Comparison of ENCODE assay signal across 27 cellular contexts in the genomic region with DNA sequence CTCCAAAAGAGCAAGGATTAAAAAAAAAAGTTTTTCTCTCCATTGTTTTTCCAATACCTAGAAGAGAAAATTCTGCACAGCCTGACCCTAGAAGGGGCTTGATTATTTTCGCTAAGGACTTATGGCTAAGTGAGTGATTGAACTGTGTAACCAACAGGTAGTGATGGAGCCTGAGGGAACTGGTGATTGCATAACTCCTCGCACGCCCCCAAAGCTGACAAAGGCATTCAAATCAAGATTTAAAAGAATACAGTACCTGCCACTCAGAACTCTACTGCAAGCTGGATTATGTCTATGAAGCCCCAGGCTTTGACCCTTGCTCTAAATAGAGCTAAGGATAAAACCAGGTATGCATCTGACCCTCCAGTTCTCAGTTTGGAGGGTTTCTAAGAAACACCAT.
"Had no signal": no experiment of that assay in that cellular context is flagged by ENCODE, and none has a peak within 500 bp of the region (broad histone marks: within the 10 kb centered on the region; RNA-seq: fewer than 3 reads in every experiment).

No MANE protein-coding gene starts in this region.

- H3K27ac ChIP-seq: ascending aorta, heart left ventricle had no signal

- H3K36me3 ChIP-seq: ascending aorta, heart left ventricle had no signal

- H3K4me1 Mint-ChIP-seq: brain had no signal

- H3K9me3 ChIP-seq: ascending aorta, heart left ventricle had no signal

- FAIRE-seq: colon, frontal cortex had no signal

- H3K4me3 Mint-ChIP-seq: activated CD4-positive, alpha-beta memory T cell treated with anti-CD3 and anti-CD28 coated beads for 36 hours; activated CD8-positive, alpha-beta memory T cell treated with anti-CD3 and anti-CD28 coated beads, Interleukin-2, amount 10 ng/mL, durations not matched to agents 7 days and 5 days; activated CD8-positive, alpha-beta T cell treated with anti-CD3 and anti-CD28 coated beads, Interleukin-2, amount 10 ng/mL, durations not matched to agents 7 days and 5 days; activated naive CD4-positive, alpha-beta T cell treated with anti-CD3 and anti-CD28 coated beads, Interleukin-2, amount 10 ng/mL, durations not matched to agents 7 days and 5 days; activated naive CD8-positive, alpha-beta T cell treated with anti-CD3 and anti-CD28 coated beads, Interleukin-2, amount 10 ng/mL, durations not matched to agents 7 days and 5 days; activated T-cell treated with anti-CD3 and anti-CD28 coated beads, Interleukin-2, amount 50 U/mL, for 72 hours; brain; effector memory CD8-positive, alpha-beta T cell; T-helper 17 cell; T-helper 2 cell treated with Interferon-gamma antibody and Interleukin-4, amounts not matched to agents 5 μg/mL and 100 μg/mL, for 36 hours had no signal

- H3K4me1 ChIP-seq: ascending aorta had no signal

- H3K4me3 ChIP-seq: ascending aorta, heart left ventricle had no signal

- H3K27me3 ChIP-seq: ascending aorta, heart left ventricle had no signal

- H3K36me3 Mint-ChIP-seq: activated naive CD4-positive, alpha-beta T cell treated with anti-CD3 and anti-CD28 coated beads, Interleukin-2, amount 10 ng/mL, durations not matched to agents 7 days and 5 days; brain had no signal

- DNase-seq: activated CD4-positive, alpha-beta memory T cell treated with anti-CD3 and anti-CD28 coated beads for 36 hours; activated CD4-positive, alpha-beta T cell treated with anti-CD3 and anti-CD28 coated beads for 1 hour; activated CD4-positive, alpha-beta T cell treated with anti-CD3 and anti-CD28 coated beads for 48 hours; activated CD4-positive, CD25-positive, alpha-beta regulatory T cell; activated CD8-positive, alpha-beta memory T cell treated with anti-CD3 and anti-CD28 coated beads, Interleukin-2, amount 10 ng/mL, durations not matched to agents 7 days and 5 days; activated CD8-positive, alpha-beta memory T cell treated with anti-CD3 and anti-CD28 coated beads, Interleukin-2, amount 50 U/mL, for 4 hours; activated CD8-positive, alpha-beta T cell treated with anti-CD3 and anti-CD28 coated beads, Interleukin-2, amount 10 ng/mL, durations not matched to agents 7 days and 5 days; activated gamma-delta T cell; activated naive CD4-positive, alpha-beta T cell; activated naive CD4-positive, alpha-beta T cell treated with anti-CD3 and anti-CD28 coated beads, Interleukin-2, amount 10 ng/mL, durations not matched to agents 7 days and 5 days; activated naive CD8-positive, alpha-beta T cell treated with anti-CD3 and anti-CD28 coated beads, Interleukin-2, amount 10 ng/mL, durations not matched to agents 7 days and 5 days; activated T-cell treated with anti-CD3 and anti-CD28 coated beads, Interleukin-2, amount 50 U/mL, for 1 hour; activated T-cell treated with anti-CD3 and anti-CD28 coated beads, Interleukin-2, amount 50 U/mL, for 72 hours; cortex of kidney; effector CD4-positive, alpha-beta T cell; effector memory CD8-positive, alpha-beta T cell; foreskin fibroblast; heart left ventricle; T-helper 1 cell; T-helper 17 cell had no signal

- ATAC-seq: activated CD8-positive, alpha-beta memory T cell treated with anti-CD3 and anti-CD28 coated beads, Interleukin-2, amount 10 ng/mL, durations not matched to agents 7 days and 5 days; activated CD8-positive, alpha-beta T cell treated with anti-CD3 and anti-CD28 coated beads, Interleukin-2, amount 10 ng/mL, durations not matched to agents 7 days and 5 days; activated naive CD4-positive, alpha-beta T cell treated with anti-CD3 and anti-CD28 coated beads, Interleukin-2, amount 50 U/mL, for 72 hours; activated T-cell treated with anti-CD3 and anti-CD28 coated beads, Interleukin-2, amount 50 U/mL, for 72 hours; effector memory CD8-positive, alpha-beta T cell; esophagus mucosa; heart left ventricle; T-helper 17 cell had no signal

- H3K27ac Mint-ChIP-seq: activated CD4-positive, alpha-beta memory T cell treated with anti-CD3 and anti-CD28 coated beads for 36 hours; activated CD8-positive, alpha-beta T cell treated with anti-CD3 and anti-CD28 coated beads, Interleukin-2, amount 10 ng/mL, durations not matched to agents 7 days and 5 days; activated naive CD4-positive, alpha-beta T cell treated with anti-CD3 and anti-CD28 coated beads, Interleukin-2, amount 10 ng/mL, durations not matched to agents 7 days and 5 days; activated naive CD4-positive, alpha-beta T cell treated with anti-CD3 and anti-CD28 coated beads, Interleukin-2, amount 50 U/mL, for 72 hours; activated naive CD8-positive, alpha-beta T cell treated with anti-CD3 and anti-CD28 coated beads, Interleukin-2, amount 10 ng/mL, durations not matched to agents 7 days and 5 days; brain; T-helper 17 cell; T-helper 2 cell treated with Interferon-gamma antibody and Interleukin-4, amounts not matched to agents 5 μg/mL and 100 μg/mL, for 36 hours had no signal

- H3K9me3 Mint-ChIP-seq: activated CD4-positive, alpha-beta memory T cell treated with anti-CD3 and anti-CD28 coated beads for 36 hours; activated naive CD4-positive, alpha-beta T cell treated with anti-CD3 and anti-CD28 coated beads, Interleukin-2, amount 10 ng/mL, durations not matched to agents 7 days and 5 days; activated T-cell treated with anti-CD3 and anti-CD28 coated beads, Interleukin-2, amount 50 U/mL, for 72 hours; effector memory CD8-positive, alpha-beta T cell; T-helper 2 cell treated with Interferon-gamma antibody and Interleukin-4, amounts not matched to agents 5 μg/mL and 100 μg/mL, for 36 hours had no signal

- H3K27me3 Mint-ChIP-seq: activated CD4-positive, alpha-beta memory T cell treated with anti-CD3 and anti-CD28 coated beads for 36 hours; activated CD8-positive, alpha-beta memory T cell treated with anti-CD3 and anti-CD28 coated beads, Interleukin-2, amount 10 ng/mL, durations not matched to agents 7 days and 5 days; activated naive CD4-positive, alpha-beta T cell treated with anti-CD3 and anti-CD28 coated beads, Interleukin-2, amount 10 ng/mL, durations not matched to agents 7 days and 5 days; activated naive CD8-positive, alpha-beta T cell treated with anti-CD3 and anti-CD28 coated beads, Interleukin-2, amount 10 ng/mL, durations not matched to agents 7 days and 5 days; effector memory CD8-positive, alpha-beta T cell; T-helper 17 cell had no signal
